Comparison of ENCODE assay signal across 8 cellular contexts in the genomic region with DNA sequence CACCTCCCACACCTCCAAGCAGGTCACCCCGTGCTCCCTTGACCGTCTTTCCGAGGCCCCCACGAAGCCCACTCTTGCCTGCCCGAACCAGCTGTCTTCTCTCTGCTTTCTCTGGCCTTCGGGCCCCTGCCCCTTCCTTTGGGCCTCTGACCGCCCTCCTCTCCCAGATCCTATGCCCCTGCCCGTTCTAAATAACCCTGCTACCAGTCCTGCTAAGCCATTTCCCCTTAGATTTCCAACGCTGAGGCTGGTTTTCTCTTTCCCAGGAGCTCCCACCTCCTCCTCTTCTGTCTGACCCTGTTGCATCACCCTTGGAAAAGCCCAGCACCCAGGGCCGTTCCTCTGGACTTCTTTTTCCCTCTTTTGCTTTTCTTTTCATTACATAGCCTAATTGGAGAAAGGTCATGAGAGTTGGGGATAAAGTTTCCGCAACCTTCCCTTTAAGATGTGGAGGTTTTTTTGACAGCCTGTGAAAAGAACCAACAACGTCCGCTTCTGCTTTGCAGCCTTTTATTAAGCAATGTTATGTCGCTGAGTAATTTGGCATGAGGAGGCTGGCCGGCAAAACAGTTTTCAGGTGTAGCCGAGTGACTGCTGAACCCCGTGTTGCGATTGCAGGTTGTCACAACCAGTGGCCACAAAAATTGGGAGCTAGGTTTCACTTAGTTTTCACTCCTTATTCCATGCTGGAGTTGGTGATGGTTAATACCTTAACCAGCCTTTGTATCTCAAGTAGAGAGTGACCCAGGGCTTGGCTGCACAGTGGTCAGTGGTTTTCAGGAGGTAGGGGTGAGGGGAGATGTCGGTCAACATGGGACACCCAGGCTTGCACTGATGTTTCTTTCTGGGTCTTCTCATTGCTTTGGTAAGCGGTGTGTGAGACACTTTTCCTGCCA. TPM values are rescaled to one million over a fixed set of nuclear protein-coding genes. Genes with fewer than 3 reads are reported as not detected.
DNase-seq lines count a peak whose midpoint lies in the region; ATAC-seq and TF ChIP-seq lines count a peak whose summit lies in the region.

No MANE protein-coding gene starts in this region.

- H2AFZ ChIP-seq in neural cell (ENCODE audit: low read depth, low read length): peak overlapping the region; percentile 65

- peak; percentile 12 for DNase-seq in COR-L47 (lab: John Stamatoyannopoulos, UW)
- peak; percentile 15 for DNase-seq in NCI-H2029 treated with DMSO at 0.1 percent for 48 hours (lab: John Stamatoyannopoulos, UW)
- DNase-seq in activated T-cell treated with anti-CD3 and anti-CD28 coated beads, Interleukin-2, amount 50 U/mL, for 48 hours: peak; percentile 27 to 57
- peak; percentile 30 to 54 for DNase-seq in foreskin keratinocyte
- DNase-seq in activated CD8-positive, alpha-beta memory T cell treated with anti-CD3 and anti-CD28 coated beads, Interleukin-2, amount 50 U/mL, for 4 hours: no peak

- H3K9me2 ChIP-seq in neural cell (ENCODE audit: insufficient read depth, low read length): no peaks in the 10 kb centered on the region

- no peaks in the 10 kb centered on the region for H3F3A ChIP-seq in neural cell (ENCODE audit: insufficient read depth, low read length, poor library complexity, severe bottlenecking)

- H3K36me3 ChIP-seq in neural cell (ENCODE audit: insufficient read depth, low read length): no peaks in the 10 kb centered on the region

- no peak for TF ChIP-seq CTCF in foreskin keratinocyte (conservative IDR thresholded peaks at IDR 0.05)
- no peak for TF ChIP-seq CTCF in neural cell (IDR thresholded peaks at IDR 0.05; ENCODE audit: poor library complexity, severe bottlenecking)

- H3K4me2 ChIP-seq in neural cell (ENCODE audit: low read length): peak overlapping the region; percentile 89

- no peaks in the 10 kb centered on the region for H3K9me3 ChIP-seq in neural cell (ENCODE audit: low read length)

- no peak for TF ChIP-seq RAD21 in neural cell (conservative IDR thresholded peaks at IDR 0.05)

- H3K9ac ChIP-seq in neural cell (ENCODE audit: low read length): peak overlapping the region; percentile 94

- no peak overlapping the region for H3K27ac ChIP-seq in foreskin keratinocyte
- peak overlapping the region; percentile 93 for H3K27ac ChIP-seq in neural cell (ENCODE audit: low read length)

- no peaks in the 10 kb centered on the region for H3K27me3 ChIP-seq in foreskin keratinocyte
- H3K27me3 ChIP-seq in neural cell (ENCODE audit: insufficient read depth, low read depth, low read length): no peaks in the 10 kb centered on the region

- H4K20me1 ChIP-seq in neural cell (ENCODE audit: insufficient read depth): no peaks in the 10 kb centered on the region

- H3K4me1 ChIP-seq in foreskin keratinocyte: no peaks in the 10 kb centered on the region

- no peak for TF ChIP-seq EP300 in neural cell (conservative IDR thresholded peaks at IDR 0.05; ENCODE audit: poor library complexity, severe bottlenecking)

- peaks cover 20% of the 10 kb centered on the region for H3K79me2 ChIP-seq in neural cell (replicated peaks; ENCODE audit: insufficient read depth, low read length)

- ATAC-seq in GM21528 (IDR thresholded peaks at IDR 0.05; ENCODE audit: low FRiP score, unreplicated experiment) (peak; percentile 15), foreskin keratinocyte (peak; percentile 38), HG02970 (IDR thresholded peaks at IDR 0.05; ENCODE audit: low FRiP score, unreplicated experiment) (no peak)

- H3K4me3 ChIP-seq in neural cell (ENCODE audit: low read length): peak overlapping the region; percentile 95

TF ChIP-seq in neural cell, 6 proteins besides CTCF, POLR2A, EP300 and RAD21:
- TF ChIP-seq POLR2AphosphoS5 (IDR thresholded peaks at IDR 0.05): no peak

RNA-seq across cellular contexts. Expression of a gene that starts 1.0 kb away (rescaled TPM):
- total RNA-seq in foreskin keratinocyte: 4.8 and 8.3 TPM in 2 replicates
- polyA plus RNA-seq in foreskin keratinocyte (0.84 and 1.4 TPM in 2 replicates), neural cell (10.2 and 11.2 TPM in 2 replicates)
- 18.3 and 22.6 TPM in 2 replicates for polyA minus RNA-seq in neural cell

RNA-seq across cellular contexts. Expression of a gene that starts 35.5 kb away (rescaled TPM):
- 175 and 196 TPM in 2 replicates for total RNA-seq in foreskin keratinocyte
- polyA plus RNA-seq in foreskin keratinocyte (276 and 300 TPM in 2 replicates), neural cell (241 and 251 TPM in 2 replicates)
- polyA minus RNA-seq in neural cell: 65.2 and 82.4 TPM in 2 replicates
